Comparison of ENCODE assay signal across 10 cellular contexts in genomic region chr7:138478499-138478908, GRCh38. TPM values are rescaled to one million over a fixed set of nuclear protein-coding genes. Genes with fewer than 3 reads are reported as not detected.
A peak's percentile ranks its signal among the peaks of the same experiment; 100 is the strongest.
DNase-seq lines count a peak whose midpoint lies in the region; ATAC-seq, FAIRE-seq and TF ChIP-seq lines count a peak whose summit lies in the region.
"Had no signal": no experiment of that assay in that cellular context is flagged by ENCODE, and none has a peak within 500 bp of the region (broad histone marks: within the 10 kb centered on the region; RNA-seq: fewer than 3 reads in every experiment).

No MANE protein-coding gene starts in this region.

- H3K4me1 ChIP-seq in vagina = no peaks in the 10 kb centered on the region

- no peaks in the 10 kb centered on the region for H3K9me3 ChIP-seq in vagina

- TF ChIP-seq POLR2A in lower leg skin (IDR thresholded peaks at IDR 0.05) (no peak), vagina (IDR thresholded peaks at IDR 0.05) (no peak)

- no peaks in the 10 kb centered on the region for H3K27me3 ChIP-seq in vagina

- no peak for TF ChIP-seq CTCF in lower leg skin (IDR thresholded peaks at IDR 0.05)
- TF ChIP-seq CTCF in vagina (IDR thresholded peaks at IDR 0.05) = no peak

- no peak overlapping the region for H3K27ac ChIP-seq in vagina
- H3K27ac ChIP-seq: SK-N-MC had no signal

- H3K36me3 ChIP-seq in vagina = no peaks in the 10 kb centered on the region

- intact Hi-C loops in left colon (cut with DNase I, micrococcal nuclease) (no loop called here), lower leg skin (cut with DNase I; ENCODE audit: low total_unique reads) (no loop called here), vagina (cut with DNase I) (no loop called here)

- DNase-seq in GM18507 (ENCODE audit: extremely low spot score, insufficient read length, low read depth) (peak; percentile 2), left colon (peak in 1 of 2 donors; percentile 34), lower leg skin (ENCODE audit: low spot score in 2 of 2) (no peak), iPS-NIHi7 (ENCODE audit: extremely low spot score) (no peak), NCI-H1105 (lab: John Stamatoyannopoulos, UW) (no peak), vagina (ENCODE audit: extremely low spot score in 2 of 2) (no peak)
- DNase-seq: stimulated activated CD8-positive, alpha-beta memory T cell treated with anti-CD3 and anti-CD28 coated beads, Interleukin-4, amount 100 ng/mL, for 48 hours had no signal

- ATAC-seq in GM21526 (IDR thresholded peaks at IDR 0.05; ENCODE audit: low FRiP score, unreplicated experiment) (peak; percentile 70), HG03460 (IDR thresholded peaks at IDR 0.05; ENCODE audit: unreplicated experiment) (peak; percentile 74), left colon (peak; percentile 78)

- FAIRE-seq in GM18507 (lab: Jason Lieb, UNC) = peak; percentile 68

- H3K4me3 ChIP-seq in lower leg skin (ENCODE audit: low read depth, poor library complexity, severe bottlenecking) (no peak overlapping the region), vagina (no peak overlapping the region)
- H3K4me3 ChIP-seq: SK-N-MC had no signal

- 81 to 100% methylated on average over 1 of the region's 1 CpG for WGBS in lower leg skin, 2 donors

RNA-seq across cellular contexts. Expression of gene TRIM24, which starts 18.4 kb away (rescaled TPM):
- total RNA-seq in left colon (10 to 100 TPM; 20.0 to 20.3 TPM), lower leg skin (10 to 100 TPM; 13.5 to 21.1 (median 17.7) TPM), vagina (12.5 TPM)
